9 cellular contexts compared by ENCODE assay signal in genomic region chr13:106570354-106570822, GRCh38. TPM values are rescaled to one million over a fixed set of nuclear protein-coding genes. Genes with fewer than 3 reads are reported as not detected.
DNase-seq lines count a peak whose midpoint lies in the region; TF ChIP-seq lines count a peak whose summit lies in the region.
"Had no signal": no experiment of that assay in that cellular context is flagged by ENCODE, and none has a peak within 500 bp of the region (broad histone marks: within the 10 kb centered on the region; RNA-seq: fewer than 3 reads in every experiment).

No MANE protein-coding gene starts in this region.

- no peaks in the 10 kb centered on the region for H3K9me3 ChIP-seq in Peyer's patch
- H3K9me3 ChIP-seq in right atrium auricular region: no peaks in the 10 kb centered on the region

- H3K27ac Mint-ChIP-seq in HFFc6: no peak overlapping the region

- H3K27me3 Mint-ChIP-seq in HFFc6 (ENCODE audit: insufficient read depth): peaks cover 2% of the 10 kb centered on the region; the same call in 1 of the 2 replicates

- no peaks in the 10 kb centered on the region for H3K9me3 Mint-ChIP-seq in HFFc6

- TF ChIP-seq POLR2A in Peyer's patch (IDR thresholded peaks at IDR 0.05): peak in 1 of 2 donors; percentile 57

- peak; percentile 5 for DNase-seq in HFFc6
- peak; percentile 67 to 86 (median 86) for DNase-seq in Peyer's patch
- peak; percentile 90 for DNase-seq in activated effector memory CD4-positive, alpha-beta T cell treated with anti-CD3 and anti-CD28 coated beads, Interleukin-2, amount 50 U/mL, for 16 hours
- peak; percentile 71 for DNase-seq in right atrium auricular region (ENCODE audit: low spot score)
- peak; percentile 75 for DNase-seq in stimulated activated CD4-positive, alpha-beta T cell treated with anti-CD3 and anti-CD28 coated beads, Interleukin-15, amount 100 ng/mL, for 24 hours
- no peak for DNase-seq in MV-4-11 (lab: John Stamatoyannopoulos, UW)
- DNase-seq in NCI-H2171 (lab: John Stamatoyannopoulos, UW): no peak
- DNase-seq in HK-2 (ENCODE audit: unreplicated experiment): no peak

- H3K4me3 Mint-ChIP-seq in HFFc6: no peak overlapping the region

- TF ChIP-seq CTCF in HFFc6 (IDR thresholded peaks at IDR 0.05) (no peak), Peyer's patch (IDR thresholded peaks at IDR 0.05) (no peak), right atrium auricular region (IDR thresholded peaks at IDR 0.05) (no peak)

- H3K4me3 ChIP-seq in Peyer's patch (no peak overlapping the region), right atrium auricular region (no peak overlapping the region)
- H3K4me3 ChIP-seq: SK-N-MC had no signal

- H3K36me3 ChIP-seq in Peyer's patch (no peaks in the 10 kb centered on the region), right atrium auricular region (no peaks in the 10 kb centered on the region)

- H3K4me1 ChIP-seq in Peyer's patch (peaks cover 0 to 15% (median 5%) of the 10 kb centered on the region in 4 donors), right atrium auricular region (peaks cover 0 to 21% of the 10 kb centered on the region in 2 donors)

- no peaks in the 10 kb centered on the region for H3K27me3 ChIP-seq in Peyer's patch
- no peaks in the 10 kb centered on the region for H3K27me3 ChIP-seq in right atrium auricular region

- H3K4me1 Mint-ChIP-seq in HFFc6 (ENCODE audit: low read depth): peaks cover 30% of the 10 kb centered on the region

- H3K27ac ChIP-seq in Peyer's patch (peak overlapping the region in 2 of 4 donors; percentile 16 to 26), right atrium auricular region (peak overlapping the region in 1 of 2 donors; percentile 7)
- H3K27ac ChIP-seq: SK-N-MC had no signal

- no peaks in the 10 kb centered on the region; the same call in 1 of the 2 replicates for H3K36me3 Mint-ChIP-seq in HFFc6 (ENCODE audit: low read depth)

RNA-seq across cellular contexts. Expression of gene ARGLU1, which starts 2.5 kb away (rescaled TPM):
- total RNA-seq in HFFc6 (2021; fragmentation: NEBNext Ultra II Directional; extraction: Animal tissue kit (Norgen Biotek cat#: 25700)): 10 to 100 TPM; 30.3 to 39.4 (median 38.0) TPM
- 100 to 1,000 TPM in 3 of 4 donors, 10 to 100 TPM in 1; 95.4 to 233 (median 126) TPM for total RNA-seq in Peyer's patch
- 10 to 100 TPM; 26.1 to 39.9 TPM for total RNA-seq in right atrium auricular region

RNA-seq across cellular contexts. Expression of gene EFNB2, which starts 34.9 kb away (rescaled TPM):
- 10 to 100 TPM in 5 of 6 experiments, 1 to 10 TPM in 1; 8.1 to 32.5 (median 30.6) TPM for total RNA-seq in HFFc6 (2021; fragmentation: NEBNext Ultra II Directional; extraction: Animal tissue kit (Norgen Biotek cat#: 25700))
- 10 to 100 TPM in 3 of 4 donors, 1 to 10 TPM in 1; 5.8 to 38.9 (median 30.2) TPM for total RNA-seq in Peyer's patch
- 10 to 100 TPM; 15.5 to 17.4 TPM for total RNA-seq in right atrium auricular region

Comparison
In these comparisons a context has a peak if more than half of its experiments do, and no peak if none do; other contexts are left out.
1. DNase-seq: peak in HFFc6 (single experiment), Peyer's patch (3 of 3), activated effector memory CD4-positive, alpha-beta T cell treated with anti-CD3 and anti-CD28 coated beads, Interleukin-2, amount 50 U/mL, for 16 hours (single experiment), right atrium auricular region (single experiment) and stimulated activated CD4-positive, alpha-beta T cell treated with anti-CD3 and anti-CD28 coated beads, Interleukin-15, amount 100 ng/mL, for 24 hours (single experiment); none in MV-4-11 (single experiment), NCI-H2171 (single experiment) and HK-2 (single experiment).